Comparison of ENCODE assay signal across 17 cellular contexts in genomic region chr15:78204351-78205309, GRCh38. TPM values are rescaled to one million over a fixed set of nuclear protein-coding genes. Genes with fewer than 3 reads are reported as not detected.
DNase-seq lines count a peak whose midpoint lies in the region; ATAC-seq and TF ChIP-seq lines count a peak whose summit lies in the region.
"Had no signal": no experiment of that assay in that cellular context is flagged by ENCODE, and none has a peak within 500 bp of the region (broad histone marks: within the 10 kb centered on the region; RNA-seq: fewer than 3 reads in every experiment).

No MANE protein-coding gene starts in this region.

- no peaks in the 10 kb centered on the region for H3K9me3 ChIP-seq in right cardiac atrium (ENCODE audit: control insufficient read depth, low read length)
- H3K9me3 ChIP-seq in prostate gland, result no peaks in the 10 kb centered on the region
- H3K9me3 ChIP-seq in PC-9 (ENCODE audit: insufficient read depth, low read depth), result no peaks in the 10 kb centered on the region
- H3K9me3 ChIP-seq: uterus had no signal

- in situ Hi-C loops in astrocyte of the spinal cord (cut with HindIII; ENCODE audit: low sequenced_read_pairs), result no loop called here

- H3F3A ChIP-seq in PC-9 (ENCODE audit: insufficient read depth, low read depth), result peaks cover 11% of the 10 kb centered on the region; the same call in 1 of the 2 replicates

- H2AFZ ChIP-seq in PC-9, result no peak overlapping the region

- H3K36me3 ChIP-seq in prostate gland (no peaks in the 10 kb centered on the region), PC-9 (ENCODE audit: low read depth) (no peaks in the 10 kb centered on the region)
- H3K36me3 ChIP-seq: uterus had no signal

- peak overlapping the region; percentile 90 for H3K27ac ChIP-seq in right cardiac atrium (ENCODE audit: low read length)
- no peak overlapping the region for H3K27ac ChIP-seq in prostate gland
- no peak overlapping the region for H3K27ac ChIP-seq in foreskin keratinocyte
- H3K27ac ChIP-seq in PC-9, result no peak overlapping the region
- H3K27ac ChIP-seq: uterus had no signal

- peak; percentile 53 for DNase-seq in COLO829 (ENCODE audit: low spot score)
- DNase-seq in astrocyte of the spinal cord (ENCODE audit: low read depth, low spot score), result peak; percentile 31
- DNase-seq in right cardiac atrium, result peak; percentile 70 to 78 (median 76)
- peak; percentile 3 for DNase-seq in prostate gland (ENCODE audit: low spot score)
- no peak for DNase-seq in foreskin keratinocyte
- DNase-seq in SIG-M5 treated with dmso at 0.1 percent for 504 hours (lab: John Stamatoyannopoulos, UW; ENCODE audit: unreplicated experiment), result no peak
- DNase-seq in PC-9, result no peak
- DNase-seq: activated naive CD8-positive, alpha-beta T cell treated with anti-CD3 and anti-CD28 coated beads, Interleukin-2, amount 10 ng/mL, durations not matched to agents 7 days and 5 days; glutamatergic neuron; Karpas-422; small intestine had no signal

- no peak overlapping the region for H3K4me2 ChIP-seq in PC-9

- POLR2A ChIA-PET in PC-9 (lab: Charles Lee; ENCODE audit: unreplicated experiment), result no interaction called here

- H3K27me3 ChIP-seq in right cardiac atrium (ENCODE audit: control insufficient read depth, insufficient read depth) (no peaks in the 10 kb centered on the region), prostate gland (replicated peaks; ENCODE audit: insufficient read depth) (no peaks in the 10 kb centered on the region), foreskin keratinocyte (peaks cover 18% of the 10 kb centered on the region), PC-9 (ENCODE audit: insufficient read depth, low read depth) (peaks cover 3% of the 10 kb centered on the region; the same call in 1 of the 2 replicates)
- H3K27me3 ChIP-seq: uterus had no signal

- no peaks in the 10 kb centered on the region for H3K79me2 ChIP-seq in PC-9 (ENCODE audit: low read depth)

- no peaks in the 10 kb centered on the region for H4K20me1 ChIP-seq in PC-9 (ENCODE audit: insufficient read depth)

- no peak for TF ChIP-seq POLR2A in prostate gland (IDR thresholded peaks at IDR 0.05)

- ATAC-seq in right cardiac atrium (peak; percentile 65 to 66), foreskin keratinocyte (no peak), HG03159 (IDR thresholded peaks at IDR 0.05; ENCODE audit: unreplicated experiment) (no peak)

- TF ChIP-seq CTCF in astrocyte of the spinal cord (IDR thresholded peaks at IDR 0.05; ENCODE audit: low read depth, low read length), result no peak
- TF ChIP-seq CTCF in prostate gland (IDR thresholded peaks at IDR 0.05), result no peak
- TF ChIP-seq CTCF in foreskin keratinocyte (conservative IDR thresholded peaks at IDR 0.05), result no peak
- no peak for TF ChIP-seq CTCF in PC-9 (conservative IDR thresholded peaks at IDR 0.05)

- H3K4me1 ChIP-seq in right cardiac atrium (ENCODE audit: control insufficient read depth, insufficient read depth, low read length) (peaks cover 24% of the 10 kb centered on the region), prostate gland (replicated peaks) (peaks cover 22% of the 10 kb centered on the region), foreskin keratinocyte (peaks cover 4% of the 10 kb centered on the region), PC-9 (replicated peaks; ENCODE audit: insufficient read depth) (peaks cover 36% of the 10 kb centered on the region)
- H3K4me1 ChIP-seq: uterus had no signal

- CTCF ChIA-PET in PC-9 (lab: Charles Lee), result interaction anchor here (1.4 kb wide), 1 partner anchor 9 kb away, joined by 4 read pairs; no protein-coding TSS in a partner anchor

- BruUV-seq in PC-9 (replicated peaks; lab: Mats Ljungman, UMichigan), result no TSS peak

- 58% methylated on average over 17 of the region's 17 CpGs for WGBS in right cardiac atrium
- 82% methylated on average over 17 of the region's 17 CpGs for WGBS in prostate gland

- H3K4me3 ChIP-seq in astrocyte of the spinal cord (ENCODE audit: low read depth, low read length) (no peak overlapping the region), right cardiac atrium (ENCODE audit: low read length) (no peak overlapping the region), prostate gland (no peak overlapping the region), PC-9 (no peak overlapping the region)
- H3K4me3 ChIP-seq: uterus had no signal

- no peaks in the 10 kb centered on the region for H3K9me2 ChIP-seq in PC-9 (ENCODE audit: insufficient read depth)

- intact Hi-C loops in right cardiac atrium (cut with DNase I), result no loop called here
- intact Hi-C loops in prostate gland (cut with DNase I), result no loop called here
- intact Hi-C loops in PC-9 (cut with micrococcal nuclease; ENCODE audit: unreplicated experiment), result no loop called here

RNA-seq across cellular contexts. Expression of gene ACSBG1, which starts 29.7 kb away (rescaled TPM):
- total RNA-seq in right cardiac atrium (under 1 TPM in 3 of 4 donors, not detected in 1; 0.35 to 0.51 (median 0.42) TPM), prostate gland (1 to 10 TPM in 1 of 2 donors, not detected in 1; 7.4 TPM), foreskin keratinocyte (not detected in 2 replicates), PC-9 (2021) (0.48 and 1.2 TPM in 2 replicates)
- polyA plus RNA-seq in right cardiac atrium (1.1 TPM), foreskin keratinocyte (0.02 TPM in 2 replicates)
- total RNA-seq: activated CD8-positive, alpha-beta memory T cell treated with anti-CD3 and anti-CD28 coated beads for 36 hours; Daoy; dermis microvascular lymphatic vessel endothelial cell; T-helper 2 cell treated with Interferon-gamma antibody and Interleukin-4, amounts not matched to agents 100 ng/mL and 5 ng/mL, for 36 hours had no signal

RNA-seq across cellular contexts. Expression of gene IDH3A, which starts 55.5 kb away (rescaled TPM):
- 100 to 1,000 TPM; 288 to 523 (median 472) TPM for total RNA-seq in right cardiac atrium
- 193 TPM for polyA plus RNA-seq in right cardiac atrium
- total RNA-seq in prostate gland, result 100 to 1,000 TPM in 1 of 2 donors, 10 to 100 TPM in 1; 32.1 to 115 TPM
- 73.3 and 80.4 TPM in 2 replicates for total RNA-seq in foreskin keratinocyte
- polyA plus RNA-seq in foreskin keratinocyte, result 34.6 and 48.0 TPM in 2 replicates
- total RNA-seq in PC-9 (2021), result 64.8 and 67.8 TPM in 2 replicates

RNA-seq across cellular contexts. Expression of gene DNAJA4, which starts 59.7 kb away (rescaled TPM):
- 100 to 1,000 TPM in 3 of 4 donors, 10 to 100 TPM in 1; 74.7 to 170 (median 115) TPM for total RNA-seq in right cardiac atrium
- 97.5 TPM for polyA plus RNA-seq in right cardiac atrium
- total RNA-seq in prostate gland, result 10 to 100 TPM; 32.1 to 43.7 TPM
- 8.8 and 10.6 TPM in 2 replicates for total RNA-seq in foreskin keratinocyte
- polyA plus RNA-seq in foreskin keratinocyte, result 5.1 and 7.5 TPM in 2 replicates
- 0.33 and 0.35 TPM in 2 replicates for total RNA-seq in PC-9 (2021)

Comparison
In these comparisons a context has a peak if more than half of its experiments do, and no peak if none do; other contexts are left out.
1. DNase-seq: peak in COLO829 (single experiment), astrocyte of the spinal cord (single experiment), right cardiac atrium (3 of 3) and prostate gland (single experiment); none in foreskin keratinocyte (0 of 2), SIG-M5 treated with dmso at 0.1 percent for 504 hours (single experiment) and PC-9 (0 of 2).
2. ATAC-seq: peak in right cardiac atrium (2 of 2); none in foreskin keratinocyte (single experiment) and HG03159 (single experiment).